In the genomic region with DNA sequence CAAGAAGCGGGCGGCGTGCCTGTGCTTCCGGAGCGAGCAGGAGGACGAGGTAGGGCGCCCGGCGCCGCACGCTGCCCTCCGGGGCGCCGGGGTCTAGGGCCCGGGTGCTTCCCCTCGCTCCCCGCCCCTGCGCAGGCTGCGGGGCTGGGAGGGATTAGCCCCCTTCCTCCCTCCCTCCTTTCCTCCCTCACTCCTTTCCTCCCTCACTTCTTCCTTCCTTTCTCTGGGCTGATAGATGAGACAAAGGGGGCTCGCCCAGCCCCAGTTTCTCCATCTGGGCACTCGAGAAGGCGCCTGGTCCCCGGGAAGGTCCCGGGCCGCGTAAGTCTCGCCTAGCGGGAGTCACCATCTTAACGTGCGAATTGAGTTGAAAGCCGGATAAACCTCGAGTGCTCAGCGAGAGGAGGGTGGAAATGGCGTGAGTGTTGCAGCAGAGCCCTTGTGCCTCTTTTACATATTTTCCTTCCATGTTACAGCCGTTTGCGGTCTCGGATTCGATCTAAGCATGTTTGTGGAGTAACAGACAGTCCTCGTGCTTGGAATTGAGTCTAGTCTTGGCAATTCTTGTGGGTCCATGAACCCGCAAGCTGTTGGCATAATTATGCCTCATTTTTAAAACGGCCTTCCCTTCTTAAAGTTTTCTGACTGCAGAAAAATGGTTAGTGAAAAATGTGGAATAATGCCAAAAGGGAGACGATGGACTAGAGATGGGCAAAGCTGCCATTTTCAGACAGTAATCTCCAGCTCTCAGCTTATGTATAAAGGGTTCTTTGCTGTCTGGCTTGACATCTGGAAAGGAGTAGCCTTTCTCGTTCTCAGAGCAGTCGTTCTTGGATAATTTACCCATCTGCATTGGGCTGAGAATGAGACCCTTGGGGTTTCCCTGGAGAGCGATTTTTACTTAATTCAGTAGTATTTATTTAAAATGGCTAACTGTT, we compare ENCODE assay signal across 8 cellular contexts. TPM values are rescaled to one million over a fixed set of nuclear protein-coding genes. Genes with fewer than 3 reads are reported as not detected.
DNase-seq lines count a peak whose midpoint lies in the region; ATAC-seq, FAIRE-seq and TF ChIP-seq lines count a peak whose summit lies in the region.

No MANE protein-coding gene starts in this region.

- H3K4me3 Mint-ChIP-seq in CD14-positive monocyte = peak overlapping the region; percentile 97 to 100
- peak overlapping the region; percentile 98 for H3K4me3 Mint-ChIP-seq in natural killer cell treated with Interleukin-12 subunit alpha and Interleukin-12 subunit beta and Interleukin-15 and Interleukin-18, amount 100 ng/mL, for 72 hours
- H3K4me3 Mint-ChIP-seq in stimulated activated naive CD8-positive, alpha-beta T cell treated with anti-CD3 and anti-CD28 coated beads, Interleukin-15, Interleukin-2, amounts not matched to agents 100 ng/mL and 50 ng/mL, for 24 hours = peak overlapping the region; percentile 87

- peaks cover 65% of the 10 kb centered on the region for H3K4me1 Mint-ChIP-seq in CD14-positive monocyte
- peaks cover 36 to 45% of the 10 kb centered on the region in 2 donors for H3K4me1 Mint-ChIP-seq in natural killer cell treated with Interleukin-12 subunit alpha and Interleukin-12 subunit beta and Interleukin-15 and Interleukin-18, amount 100 ng/mL, for 72 hours (ENCODE audit: low read depth in 2 of 2)
- H3K4me1 Mint-ChIP-seq in stimulated activated naive CD8-positive, alpha-beta T cell treated with anti-CD3 and anti-CD28 coated beads, Interleukin-15, Interleukin-2, amounts not matched to agents 100 ng/mL and 50 ng/mL, for 24 hours (ENCODE audit: low read depth) = peaks cover 47% of the 10 kb centered on the region

- H3K27ac ChIP-seq in OCI-LY1 (ENCODE audit: low read depth, low read length, poor library complexity, severe bottlenecking) (peak overlapping the region; percentile 38), esophagus (ENCODE audit: low read depth in 2 of 2, low read length in 1 of 2) (peak overlapping the region; percentile 91 to 95)

- H3K9me3 ChIP-seq in OCI-LY1 (ENCODE audit: low read length) = no peaks in the 10 kb centered on the region
- H3K9me3 ChIP-seq in esophagus (ENCODE audit: control insufficient read depth in 2 of 2, insufficient read depth in 1 of 2, low read depth in 1 of 2, low read length in 1 of 2) = no peaks in the 10 kb centered on the region

- TF ChIP-seq CTCF in CD14-positive monocyte (IDR thresholded peaks at IDR 0.05) (no peak), OCI-LY1 (IDR thresholded peaks at IDR 0.05; ENCODE audit: low read length) (no peak)

- H3K36me3 ChIP-seq in OCI-LY1 (ENCODE audit: insufficient read depth, low read length) (0 out of 2 replicates have a peak, but pooled peaks cover under 1% of the 10 kb centered on the region), esophagus (ENCODE audit: control insufficient read depth in 2 of 2, insufficient read depth in 2 of 2, low read length in 1 of 2) (peaks cover 0 to 2% of the 10 kb centered on the region in 2 donors)

- peak; percentile 79 for FAIRE-seq in GM19239 (lab: Jason Lieb, UNC)

- DNase-seq in CD14-positive monocyte (ENCODE audit: low spot score) = peak; percentile 53
- DNase-seq in GM19239 (ENCODE audit: insufficient read length, low spot score) = peak; percentile 62
- peak; percentile 38 for DNase-seq in activated T-cell treated with anti-CD3 and anti-CD28 coated beads for 4 hours
- DNase-seq in natural killer cell treated with Interleukin-12 subunit alpha and Interleukin-12 subunit beta and Interleukin-15 and Interleukin-18, amount 100 ng/mL, for 72 hours (ENCODE audit: low spot score) = peak; percentile 71

- H2AFZ ChIP-seq in OCI-LY1 (ENCODE audit: low read length) = no peak overlapping the region

- no peaks in the 10 kb centered on the region for H4K20me1 ChIP-seq in OCI-LY1 (ENCODE audit: insufficient read depth, low read length)

- peaks cover 0 to 12% of the 10 kb centered on the region in 2 donors for H3K36me3 Mint-ChIP-seq in CD14-positive monocyte
- no peaks in the 10 kb centered on the region for H3K36me3 Mint-ChIP-seq in natural killer cell treated with Interleukin-12 subunit alpha and Interleukin-12 subunit beta and Interleukin-15 and Interleukin-18, amount 100 ng/mL, for 72 hours
- peaks cover 27% of the 10 kb centered on the region for H3K36me3 Mint-ChIP-seq in stimulated activated naive CD8-positive, alpha-beta T cell treated with anti-CD3 and anti-CD28 coated beads, Interleukin-15, Interleukin-2, amounts not matched to agents 100 ng/mL and 50 ng/mL, for 24 hours (ENCODE audit: low read depth)

- peak overlapping the region; percentile 76 for H3K4me2 ChIP-seq in OCI-LY1 (ENCODE audit: low read length)

- H3K4me1 ChIP-seq in OCI-LY1 (ENCODE audit: insufficient read depth, low read length, severe bottlenecking) (peaks cover 31% of the 10 kb centered on the region), esophagus (ENCODE audit: control insufficient read depth in 2 of 2, insufficient read depth in 2 of 2, low read length in 1 of 2) (peaks cover 2 to 5% of the 10 kb centered on the region in 2 donors)

- intact Hi-C loops in CD14-positive monocyte (cut with micrococcal nuclease) = loop anchor here in 1 of 2 donors (5.0 kb wide), 1 partner anchor 391 kb away; no protein-coding TSS in a partner anchor

- H3K4me3 ChIP-seq in OCI-LY1 (ENCODE audit: low read depth, low read length, poor library complexity, severe bottlenecking) (peak overlapping the region; percentile 92), esophagus (ENCODE audit: low read depth in 1 of 2, low read length in 2 of 2) (peak overlapping the region; percentile 68 to 94)

- H3F3A ChIP-seq in OCI-LY1 (ENCODE audit: insufficient read depth, low read length) = no peaks in the 10 kb centered on the region

- no peaks in the 10 kb centered on the region for H3K9me2 ChIP-seq in OCI-LY1 (ENCODE audit: low read depth, low read length)

- H3K27me3 Mint-ChIP-seq in CD14-positive monocyte (ENCODE audit: low read depth in 3 of 3) = no peaks in the 10 kb centered on the region
- peaks cover 0 to 8% of the 10 kb centered on the region in 2 donors for H3K27me3 Mint-ChIP-seq in natural killer cell treated with Interleukin-12 subunit alpha and Interleukin-12 subunit beta and Interleukin-15 and Interleukin-18, amount 100 ng/mL, for 72 hours
- no peaks in the 10 kb centered on the region for H3K27me3 Mint-ChIP-seq in stimulated activated naive CD8-positive, alpha-beta T cell treated with anti-CD3 and anti-CD28 coated beads, Interleukin-15, Interleukin-2, amounts not matched to agents 100 ng/mL and 50 ng/mL, for 24 hours

- no peaks in the 10 kb centered on the region for H3K9me3 Mint-ChIP-seq in CD14-positive monocyte
- H3K9me3 Mint-ChIP-seq in natural killer cell treated with Interleukin-12 subunit alpha and Interleukin-12 subunit beta and Interleukin-15 and Interleukin-18, amount 100 ng/mL, for 72 hours = no peaks in the 10 kb centered on the region
- no peaks in the 10 kb centered on the region for H3K9me3 Mint-ChIP-seq in stimulated activated naive CD8-positive, alpha-beta T cell treated with anti-CD3 and anti-CD28 coated beads, Interleukin-15, Interleukin-2, amounts not matched to agents 100 ng/mL and 50 ng/mL, for 24 hours

- peak; percentile 23 for ATAC-seq in HG03442 (IDR thresholded peaks at IDR 0.05; ENCODE audit: unreplicated experiment)
- ATAC-seq in natural killer cell treated with Interleukin-12 subunit alpha and Interleukin-12 subunit beta and Interleukin-15 and Interleukin-18, amount 100 ng/mL, for 72 hours = peak; percentile 72 to 74

- WGBS in esophagus, 2 donors = 0 to 1% methylated on average over 26 to 45 of the region's 45 CpGs

- peak overlapping the region; percentile 93 to 98 (median 96) for H3K27ac Mint-ChIP-seq in CD14-positive monocyte
- H3K27ac Mint-ChIP-seq in natural killer cell treated with Interleukin-12 subunit alpha and Interleukin-12 subunit beta and Interleukin-15 and Interleukin-18, amount 100 ng/mL, for 72 hours = peak overlapping the region; percentile 97 to 98
- H3K27ac Mint-ChIP-seq in stimulated activated naive CD8-positive, alpha-beta T cell treated with anti-CD3 and anti-CD28 coated beads, Interleukin-15, Interleukin-2, amounts not matched to agents 100 ng/mL and 50 ng/mL, for 24 hours = peak overlapping the region; percentile 97

- H3K27me3 ChIP-seq in OCI-LY1 (ENCODE audit: insufficient read depth, low read length) (no peaks in the 10 kb centered on the region), esophagus (ENCODE audit: control insufficient read depth in 1 of 2, insufficient read depth in 2 of 2, low read length in 2 of 2) (no peaks in the 10 kb centered on the region)

- peak overlapping the region; percentile 89 for H3K9ac ChIP-seq in OCI-LY1 (ENCODE audit: low read length)

- peaks cover 8% of the 10 kb centered on the region; the same call in 1 of the 2 replicates for H3K79me2 ChIP-seq in OCI-LY1 (ENCODE audit: insufficient read depth, low read length)

RNA-seq across cellular contexts. Expression of a gene that starts 0.9 kb away (rescaled TPM):
- polyA plus RNA-seq in CD14-positive monocyte (10 to 100 TPM; 35.6 to 43.8 TPM), esophagus (10 to 100 TPM in 1 of 2 donors, 1 to 10 TPM in 1; 7.0 to 12.5 TPM)
- total RNA-seq in natural killer cell treated with Interleukin-12 subunit alpha and Interleukin-12 subunit beta and Interleukin-15 and Interleukin-18, amount 100 ng/mL, for 72 hours = 10 to 100 TPM; 30.3 to 32.8 TPM

Comparison
In these comparisons a context has a peak if more than half of its experiments do, and no peak if none do; other contexts are left out.
1. Peak in every context shown above with its lines: DNase-seq, ATAC-seq, H3K4me3 ChIP-seq and H3K27ac ChIP-seq.